In the genomic region with DNA sequence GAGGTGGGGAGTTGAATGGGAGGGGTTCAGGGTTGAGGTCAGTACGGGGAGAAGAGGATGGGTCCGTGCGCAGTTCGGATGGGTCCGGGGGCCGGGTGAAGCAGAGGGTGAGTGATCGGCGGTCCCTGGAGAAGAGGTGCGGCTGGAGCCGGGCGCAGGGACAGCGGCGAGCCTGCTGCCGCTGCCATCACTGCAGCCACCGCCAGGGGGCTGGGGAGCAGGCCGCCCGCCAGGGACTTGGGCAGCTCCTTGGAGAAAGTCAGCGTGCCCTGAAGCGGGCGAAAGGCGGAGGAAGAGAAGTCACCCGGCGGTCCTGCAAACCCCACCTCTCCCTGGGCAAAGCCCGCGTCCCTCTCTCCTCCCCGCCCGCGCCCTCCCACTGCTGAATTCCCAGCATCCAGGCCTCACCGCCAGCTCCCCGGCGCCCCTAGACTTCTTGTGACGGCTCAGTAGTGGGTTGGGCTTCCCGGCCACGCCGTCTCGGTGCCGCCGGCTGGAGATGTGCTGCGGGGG, we compare ENCODE assay signal across 8 cellular contexts. TPM values are rescaled to one million over a fixed set of nuclear protein-coding genes. Genes with fewer than 3 reads are reported as not detected.
DNase-seq lines count a peak whose midpoint lies in the region; ATAC-seq and TF ChIP-seq lines count a peak whose summit lies in the region.

No MANE protein-coding gene starts in this region.

- no peaks in the 10 kb centered on the region for H3K9me3 ChIP-seq in iPS DF 6.9 (ENCODE audit: control insufficient read depth, insufficient read depth, low read length)

- H3K27me3 ChIP-seq in iPS DF 6.9 (ENCODE audit: control insufficient read depth, insufficient read depth, low read length), result peaks cover 2% of the 10 kb centered on the region; the same call in 1 of the 2 replicates

- no CpG with 5 or more reads among the region's 39 CpGs for WGBS in iPS DF 6.9 (ENCODE audit: insufficient coverage, insufficient read length)

- 0 out of 2 replicates have a peak, but pooled peaks cover 4% of the 10 kb centered on the region for H3K36me3 ChIP-seq in iPS DF 6.9 (ENCODE audit: control insufficient read depth, insufficient read depth, low read length)

- H3K27ac ChIP-seq in iPS DF 6.9 (ENCODE audit: low read length), result no peak overlapping the region

- peak; percentile 91 for DNase-seq in ELR (ENCODE audit: low read depth)
- peak; percentile 72 for DNase-seq in LHCN-M2 (ENCODE audit: low read depth)
- DNase-seq in astrocyte of the spinal cord (ENCODE audit: low read depth, low spot score), result peak; percentile 80
- no peak for DNase-seq in iPS DF 6.9 (ENCODE audit: low read depth, low spot score)
- no peak for DNase-seq in retinal pigment epithelial cell (ENCODE audit: low read depth)
- no peak for DNase-seq in GM19240 (ENCODE audit: insufficient read length, low spot score)
- DNase-seq in effector CD4-positive, alpha-beta T cell, result no peak

- H3K4me3 ChIP-seq in astrocyte of the spinal cord (ENCODE audit: low read depth, low read length), result peak overlapping the region; percentile 38
- H3K4me3 ChIP-seq in iPS DF 6.9 (ENCODE audit: low read length), result peak overlapping the region; percentile 26; the same call in 1 of the 2 replicates
- H3K4me3 ChIP-seq in retinal pigment epithelial cell (ENCODE audit: low read length), result peak overlapping the region; percentile 39

- no peak for ATAC-seq in GM19023 (IDR thresholded peaks at IDR 0.05; ENCODE audit: unreplicated experiment)

- peak; percentile 92 for TF ChIP-seq CTCF in astrocyte of the spinal cord (IDR thresholded peaks at IDR 0.05; ENCODE audit: low read depth, low read length)
- TF ChIP-seq CTCF in retinal pigment epithelial cell (conservative IDR thresholded peaks at IDR 0.05; ENCODE audit: low read depth, low read length), result peak; percentile 92

- in situ Hi-C loops in astrocyte of the spinal cord (cut with HindIII; ENCODE audit: low sequenced_read_pairs), result loop anchor here (25.0 kb wide), 1 partner anchor 158 kb away; no protein-coding TSS in a partner anchor

- peaks cover 4% of the 10 kb centered on the region for H3K4me1 ChIP-seq in iPS DF 6.9 (ENCODE audit: control insufficient read depth, insufficient read depth, low read length)

RNA-seq across cellular contexts. Expression of a gene that starts 6.0 kb away (rescaled TPM):
- not detected in 2 replicates for total RNA-seq in LHCN-M2 (2014; rRNA removed)
- polyA plus RNA-seq in LHCN-M2 (2012), result not detected

RNA-seq across cellular contexts. Expression of a gene that starts 14.3 kb away (rescaled TPM):
- 2.6 and 3.7 TPM in 2 replicates for total RNA-seq in LHCN-M2 (2014; rRNA removed)
- polyA plus RNA-seq in LHCN-M2 (2012), result 6.2 TPM

RNA-seq across cellular contexts. Expression of a gene that starts 45.3 kb away (rescaled TPM):
- 124 and 186 TPM in 2 replicates for total RNA-seq in LHCN-M2 (2014; rRNA removed)
- 318 TPM for polyA plus RNA-seq in LHCN-M2 (2012)

RNA-seq across cellular contexts. Expression of a gene that starts 48.8 kb away (rescaled TPM):
- total RNA-seq in LHCN-M2 (2014; rRNA removed), result 202 and 242 TPM in 2 replicates
- polyA plus RNA-seq in LHCN-M2 (2012), result 120 TPM

Comparison
In these comparisons a context has a peak if more than half of its experiments do, and no peak if none do; other contexts are left out.
1. DNase-seq: peak in ELR (single experiment), LHCN-M2 (single experiment) and astrocyte of the spinal cord (single experiment); none in iPS DF 6.9 (single experiment), retinal pigment epithelial cell (single experiment), GM19240 (single experiment) and effector CD4-positive, alpha-beta T cell (single experiment).
2. Peak in every context shown above with its lines, with median percentiles within 50 percentile points of each other: H3K4me3 ChIP-seq.